21 cellular contexts compared by ENCODE assay signal in the genomic region with DNA sequence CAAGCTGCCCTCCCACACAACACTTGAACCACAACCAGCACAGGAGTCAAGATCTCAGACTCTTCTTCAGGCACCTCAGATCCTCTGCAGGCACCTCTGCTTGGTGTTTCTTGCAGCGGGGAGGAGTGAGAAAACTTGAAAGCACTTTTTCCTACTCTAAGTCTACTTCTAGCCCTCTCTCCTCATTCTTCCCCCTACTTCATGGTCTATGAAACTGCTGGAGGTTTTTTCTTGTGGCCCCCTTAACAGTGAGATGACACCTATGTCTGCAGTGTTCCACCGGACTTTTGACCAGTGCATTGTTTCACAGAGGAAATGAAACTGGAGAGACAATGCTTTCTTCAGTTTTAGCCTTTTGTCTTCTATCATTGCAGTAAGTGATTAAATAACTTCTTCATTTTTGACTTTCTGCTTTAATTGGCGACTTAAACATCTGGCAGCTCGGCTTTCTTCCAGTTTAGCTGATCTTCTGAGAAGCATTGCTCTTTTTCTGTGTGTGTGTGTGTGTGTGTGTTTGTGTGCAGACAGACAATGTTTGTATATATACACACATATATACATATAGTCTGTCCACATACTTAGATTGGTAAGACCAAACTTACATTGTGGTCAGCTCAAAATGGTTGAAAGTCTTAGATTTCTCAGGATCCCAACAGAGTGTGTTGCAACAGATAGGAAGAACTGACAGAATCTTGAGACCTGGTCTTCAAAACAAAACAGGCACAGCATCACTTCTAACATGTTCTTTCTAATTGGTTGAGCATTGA.
A peak's percentile ranks its signal among the peaks of the same experiment; 100 is the strongest.
DNase-seq lines count a peak whose midpoint lies in the region; ATAC-seq and TF ChIP-seq lines count a peak whose summit lies in the region.
"Had no signal": no experiment of that assay in that cellular context is flagged by ENCODE, and none has a peak within 500 bp of the region (broad histone marks: within the 10 kb centered on the region; RNA-seq: fewer than 3 reads in every experiment).

No MANE protein-coding gene starts in this region.

- no peaks in the 10 kb centered on the region for H3K36me3 Mint-ChIP-seq in chondrocyte (ENCODE audit: low read depth)
- H3K36me3 Mint-ChIP-seq: T-cell had no signal

- TF ChIP-seq RAD21 in SK-N-SH (IDR thresholded peaks at IDR 0.05; ENCODE audit: low read length), result no peak

- no peaks in the 10 kb centered on the region for H3K4me1 Mint-ChIP-seq in chondrocyte (ENCODE audit: low read depth)
- H3K4me1 Mint-ChIP-seq: GM23338, T-cell had no signal

- H3K36me3 ChIP-seq in SK-N-SH (replicated peaks in 1 of 2; ENCODE audit: control insufficient read depth in 1 of 2, insufficient read depth in 2 of 2, low read length in 1 of 2), result no peaks in the 10 kb centered on the region
- H3K36me3 ChIP-seq: transverse colon had no signal

- H3K4me2 ChIP-seq in SK-N-SH, result peak overlapping the region; percentile 35; the same call in 1 of the 2 replicates
- H3K4me2 ChIP-seq: A549, GM23338 had no signal

- no peak for TF ChIP-seq EP300 in SK-N-SH (IDR thresholded peaks at IDR 0.05; ENCODE audit: borderline replicate concordance in 1 of 2, low read depth in 1 of 2, low read length in 1 of 2)

- H3K9ac ChIP-seq in SK-N-SH, result no peak overlapping the region
- H3K9ac ChIP-seq: parathyroid adenoma had no signal

- no peaks in the 10 kb centered on the region for H3K27me3 ChIP-seq in SK-N-SH (ENCODE audit: insufficient read depth)
- H3K27me3 ChIP-seq: transverse colon had no signal

- H3K9me3 ChIP-seq in SK-N-SH, result no peaks in the 10 kb centered on the region
- H3K9me3 ChIP-seq: A549, transverse colon had no signal

- no peak for ATAC-seq in SK-N-SH treated with all-trans-retinoic acid at 6 μM for 48 hours
- peak; percentile 52 for ATAC-seq in HG02870 (IDR thresholded peaks at IDR 0.05; ENCODE audit: unreplicated experiment)
- peak; percentile 51 for ATAC-seq in HG03571 (IDR thresholded peaks at IDR 0.05; ENCODE audit: unreplicated experiment)
- no peak for ATAC-seq in GM21390 (IDR thresholded peaks at IDR 0.05; ENCODE audit: unreplicated experiment)
- no peak for ATAC-seq in GM19452 (IDR thresholded peaks at IDR 0.05; ENCODE audit: unreplicated experiment)
- ATAC-seq: A549, GM23338, left lobe of liver, T-cell had no signal

- H3K27ac Mint-ChIP-seq in chondrocyte (ENCODE audit: unreplicated experiment), result no peak overlapping the region
- H3K27ac Mint-ChIP-seq: GM23338, T-cell had no signal

- no peak for TF ChIP-seq CTCF in SK-N-SH (IDR thresholded peaks at IDR 0.05)
- TF ChIP-seq CTCF in chondrocyte (IDR thresholded peaks at IDR 0.05), result no peak

- POLR2A ChIA-PET in SK-N-SH (lab: Yijun Ruan, JAX), result no interaction called here

- no peaks in the 10 kb centered on the region; the same call in 1 of the 2 replicates for H3K9me2 ChIP-seq in SK-N-SH

- DNase-seq in SK-N-SH, result no peak
- DNase-seq in chondrocyte (ENCODE audit: low spot score), result no peak
- DNase-seq in superior temporal gyrus (ENCODE audit: extremely low spot score), result no peak
- DNase-seq: activated CD4-positive, CD25-positive, alpha-beta regulatory T cell; activated effector memory CD4-positive, alpha-beta T cell treated with anti-CD3 and anti-CD28 coated beads, Interleukin-2, amount 50 U/mL, for 16 hours; amygdala; NCI-H2029 treated with DMSO at 0.1 percent for 48 hours; NCI-H510A treated with DMSO at 0.1 percent for 48 hours; T-cell; transverse colon had no signal

- no peaks in the 10 kb centered on the region for H3K79me2 ChIP-seq in SK-N-SH (ENCODE audit: insufficient read depth)
- H3K79me2 ChIP-seq: parathyroid adenoma had no signal

- H3K4me3 Mint-ChIP-seq in chondrocyte (ENCODE audit: unreplicated experiment), result no peak overlapping the region
- H3K4me3 Mint-ChIP-seq: GM23338, T-cell had no signal

- no peaks in the 10 kb centered on the region for H4K20me1 ChIP-seq in SK-N-SH (ENCODE audit: insufficient read depth)

- no peaks in the 10 kb centered on the region for H3K4me1 ChIP-seq in SK-N-SH (ENCODE audit: control insufficient read depth in 1 of 2, insufficient read depth in 2 of 2, low read depth in 1 of 2, low read length in 1 of 2)
- H3K4me1 ChIP-seq: A549, parathyroid adenoma, transverse colon had no signal

- H3F3A ChIP-seq in SK-N-SH (replicated peaks; ENCODE audit: insufficient read depth), result no peaks in the 10 kb centered on the region

- H3K27ac ChIP-seq in SK-N-SH (ENCODE audit: low read depth in 2 of 2, low read length in 1 of 2), result no peak overlapping the region
- H3K27ac ChIP-seq: A549, C4-2B, parathyroid adenoma, skin epidermis, transverse colon had no signal

- CTCF ChIA-PET in SK-N-SH (lab: Yijun Ruan, JAX), result no interaction called here

- no peak overlapping the region; a peak in 1 of 4 replicates for H3K4me3 ChIP-seq in SK-N-SH (ENCODE audit: low read depth in 2 of 2, low read length in 1 of 2)
- H3K4me3 ChIP-seq: A549, GM23338, skin epidermis, transverse colon had no signal

- WGBS in SK-N-SH (ENCODE audit: low lambda C conversion rate), result 20% methylated on average over 4 of the region's 4 CpGs

- H3K27me3 Mint-ChIP-seq in chondrocyte (ENCODE audit: low read depth), result no peaks in the 10 kb centered on the region
- H3K27me3 Mint-ChIP-seq: T-cell had no signal

- H2AFZ ChIP-seq in SK-N-SH (ENCODE audit: low read depth), result peak overlapping the region; percentile 26; the same call in 1 of the 2 replicates
- H2AFZ ChIP-seq: GM23338, parathyroid adenoma had no signal

- peaks cover 4% of the 10 kb centered on the region for H3K9me3 Mint-ChIP-seq in chondrocyte (ENCODE audit: low read depth)
- H3K9me3 Mint-ChIP-seq: GM23338 had no signal

TF ChIP-seq in SK-N-SH, 30 proteins besides CTCF, POLR2A, EP300 and RAD21:
- TF ChIP-seq, protein P1, sequence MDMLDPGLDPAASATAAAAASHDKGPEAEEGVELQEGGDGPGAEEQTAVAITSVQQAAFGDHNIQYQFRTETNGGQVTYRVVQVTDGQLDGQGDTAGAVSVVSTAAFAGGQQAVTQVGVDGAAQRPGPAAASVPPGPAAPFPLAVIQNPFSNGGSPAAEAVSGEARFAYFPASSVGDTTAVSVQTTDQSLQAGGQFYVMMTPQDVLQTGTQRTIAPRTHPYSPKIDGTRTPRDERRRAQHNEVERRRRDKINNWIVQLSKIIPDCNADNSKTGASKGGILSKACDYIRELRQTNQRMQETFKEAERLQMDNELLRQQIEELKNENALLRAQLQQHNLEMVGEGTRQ (IDR thresholded peaks at IDR 0.05; ENCODE audit: borderline replicate concordance, low read depth, low read length), result no peak
- TF ChIP-seq FOXM1 (IDR thresholded peaks at IDR 0.05; ENCODE audit: low read depth), result no peak
- no peak for TF ChIP-seq FOSL2 (IDR thresholded peaks at IDR 0.05; ENCODE audit: borderline replicate concordance, low read depth)
- no peak for TF ChIP-seq NFIC (IDR thresholded peaks at IDR 0.05; ENCODE audit: borderline replicate concordance)
- no peak for TF ChIP-seq MEF2A (IDR thresholded peaks at IDR 0.05; ENCODE audit: borderline replicate concordance, low read depth)
- TF ChIP-seq FOXJ3 (CRISPR knock-in tag; IDR thresholded peaks at IDR 0.05), result no peak

TF ChIP-seq in SK-N-SH treated with all-trans-retinoic acid at 6 μM for 48 hours, 23 proteins besides CTCF, POLR2A, EP300 and RAD21:
- TF ChIP-seq OSR1 (CRISPR knock-in tag; IDR thresholded peaks at IDR 0.05), result no peak
- TF ChIP-seq ZFP30 (CRISPR knock-in tag; IDR thresholded peaks at IDR 0.05), result no peak
- no peak for TF ChIP-seq ZNF8 (CRISPR knock-in tag; IDR thresholded peaks at IDR 0.05)
- TF ChIP-seq SNAI2 (CRISPR knock-in tag; IDR thresholded peaks at IDR 0.05), result no peak
- TF ChIP-seq, protein P2, sequence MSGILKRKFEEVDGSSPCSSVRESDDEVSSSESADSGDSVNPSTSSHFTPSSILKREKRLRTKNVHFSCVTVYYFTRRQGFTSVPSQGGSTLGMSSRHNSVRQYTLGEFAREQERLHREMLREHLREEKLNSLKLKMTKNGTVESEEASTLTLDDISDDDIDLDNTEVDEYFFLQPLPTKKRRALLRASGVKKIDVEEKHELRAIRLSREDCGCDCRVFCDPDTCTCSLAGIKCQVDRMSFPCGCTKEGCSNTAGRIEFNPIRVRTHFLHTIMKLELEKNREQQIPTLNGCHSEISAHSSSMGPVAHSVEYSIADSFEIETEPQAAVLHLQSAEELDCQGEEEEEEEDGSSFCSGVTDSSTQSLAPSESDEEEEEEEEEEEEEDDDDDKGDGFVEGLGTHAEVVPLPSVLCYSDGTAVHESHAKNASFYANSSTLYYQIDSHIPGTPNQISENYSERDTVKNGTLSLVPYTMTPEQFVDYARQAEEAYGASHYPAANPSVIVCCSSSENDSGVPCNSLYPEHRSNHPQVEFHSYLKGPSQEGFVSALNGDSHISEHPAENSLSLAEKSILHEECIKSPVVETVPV (CRISPR knock-in tag; IDR thresholded peaks at IDR 0.05), result no peak
- no peak for TF ChIP-seq CSDC2 (CRISPR knock-in tag; IDR thresholded peaks at IDR 0.05)
- no peak for TF ChIP-seq BACH2 (CRISPR knock-in tag; IDR thresholded peaks at IDR 0.05; ENCODE audit: borderline replicate concordance)
- TF ChIP-seq TCF4 (CRISPR knock-in tag; IDR thresholded peaks at IDR 0.05; ENCODE audit: borderline replicate concordance), result no peak
TF ChIP-seq in SK-N-SH treated with all-trans-retinoic acid at 6 μM for 48 hours: peak in this region for 0.

Comparison
In these comparisons a context has a peak if more than half of its experiments do, and no peak if none do; other contexts are left out.
1. ATAC-seq: peak in HG02870 (single experiment) and HG03571 (single experiment); none in SK-N-SH treated with all-trans-retinoic acid at 6 μM for 48 hours (single experiment), GM21390 (single experiment) and GM19452 (single experiment).